In the genomic region with DNA sequence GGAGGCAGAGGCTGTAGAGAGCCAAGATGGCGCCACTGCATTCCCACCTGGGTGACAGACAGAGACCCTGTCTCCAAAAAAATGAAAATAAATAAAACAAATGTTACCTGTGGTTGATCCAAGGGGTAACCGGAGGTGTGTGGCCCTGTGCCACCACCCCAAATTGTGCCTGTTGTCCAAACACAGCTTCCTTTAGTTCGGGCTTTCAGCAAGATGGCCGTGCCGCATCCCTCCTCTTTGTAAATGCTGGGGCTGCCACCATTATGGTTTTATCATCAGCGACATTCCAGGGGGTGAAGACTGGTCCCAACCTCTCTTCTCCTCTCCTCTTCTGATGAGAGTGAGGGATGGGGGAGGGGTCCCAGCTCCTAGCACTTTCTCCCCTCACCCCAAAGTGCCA, we compare ENCODE assay signal across 15 cellular contexts. TPM values are rescaled to one million over a fixed set of nuclear protein-coding genes. Genes with fewer than 3 reads are reported as not detected.
DNase-seq lines count a peak whose midpoint lies in the region; ATAC-seq and TF ChIP-seq lines count a peak whose summit lies in the region.
"Had no signal": no experiment of that assay in that cellular context is flagged by ENCODE, and none has a peak within 500 bp of the region (broad histone marks: within the 10 kb centered on the region; RNA-seq: fewer than 3 reads in every experiment).

A gene with protein sequence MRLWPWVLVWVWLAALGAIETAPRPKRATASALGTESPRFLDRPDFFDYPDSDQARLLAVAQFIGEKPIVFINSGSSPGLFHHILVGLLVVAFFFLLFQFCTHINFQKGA (plus strand): TSS at position 312 of the 400 bp plus-strand sequence. CDS start 143 bp downstream, outside the sequence.

- H3K4me3 Mint-ChIP-seq in activated naive CD4-positive, alpha-beta T cell treated with anti-CD3 and anti-CD28 coated beads for 36 hours: no peak within 1 kb of the TSS
- peak within 1 kb of the TSS; percentile 9 for H3K4me3 Mint-ChIP-seq in activated T-helper 1 cell treated with anti-CD3 and anti-CD28 coated beads, Interleukin-12 subunit alpha, Interleukin-12 subunit beta, Interleukin-2, Interleukin-4 antibody, amounts not matched to agents 30 ng/mL and 10 ng/mL and 1 ng/mL, durations not matched to agents 14 hours and 24 hours and 36 hours
- H3K4me3 Mint-ChIP-seq in neural crest cell: no peak within 1 kb of the TSS

- no peaks in the 10 kb centered on the region for H3K36me3 Mint-ChIP-seq in activated naive CD4-positive, alpha-beta T cell treated with anti-CD3 and anti-CD28 coated beads, Interleukin-2, amount 50 U/mL, for 72 hours
- H3K36me3 Mint-ChIP-seq in activated naive CD4-positive, alpha-beta T cell treated with anti-CD3 and anti-CD28 coated beads for 36 hours (ENCODE audit: low read depth): no peaks in the 10 kb centered on the region
- H3K36me3 Mint-ChIP-seq in activated T-helper 1 cell treated with anti-CD3 and anti-CD28 coated beads, Interleukin-12 subunit alpha, Interleukin-12 subunit beta, Interleukin-2, Interleukin-4 antibody, amounts not matched to agents 30 ng/mL and 10 ng/mL and 1 ng/mL, durations not matched to agents 14 hours and 24 hours and 36 hours (ENCODE audit: low read depth): no peaks in the 10 kb centered on the region
- no peaks in the 10 kb centered on the region for H3K36me3 Mint-ChIP-seq in neural crest cell (ENCODE audit: low read depth)
- H3K36me3 Mint-ChIP-seq: CD14-positive monocyte; CD8-positive, alpha-beta T cell had no signal

- no peak for ATAC-seq in activated naive CD4-positive, alpha-beta T cell treated with anti-CD3 and anti-CD28 coated beads, Interleukin-2, amount 50 U/mL, for 72 hours
- no peak for ATAC-seq in HG03095 (IDR thresholded peaks at IDR 0.05; ENCODE audit: unreplicated experiment)
- no peak for ATAC-seq in left lobe of liver
- ATAC-seq: CD8-positive, alpha-beta T cell; GM23338 had no signal

- intact Hi-C loops in activated naive CD4-positive, alpha-beta T cell treated with anti-CD3 and anti-CD28 coated beads for 36 hours (cut with micrococcal nuclease): loop anchor here (5.0 to 10.0 kb wide), 4 partner anchors 51 to 216 kb away; partner anchors contain the start of genes CDIPT, KCTD13, MAZ and TAOK2
- intact Hi-C loops in activated T-helper 1 cell treated with anti-CD3 and anti-CD28 coated beads, Interleukin-12 subunit alpha, Interleukin-12 subunit beta, Interleukin-2, Interleukin-4 antibody, amounts not matched to agents 30 ng/mL and 10 ng/mL and 1 ng/mL, durations not matched to agents 14 hours and 24 hours and 36 hours (cut with micrococcal nuclease): loop anchor here (5.0 kb wide), 2 partner anchors 201 to 216 kb away; partner anchors contain the start of genes MAZ and MVP

- no peak for TF ChIP-seq CTCF in neural crest cell (conservative IDR thresholded peaks at IDR 0.05)

- no peak for DNase-seq in activated naive CD4-positive, alpha-beta T cell treated with anti-CD3 and anti-CD28 coated beads, Interleukin-2, amount 50 U/mL, for 72 hours (ENCODE audit: low spot score in 2 of 2)
- DNase-seq in activated naive CD4-positive, alpha-beta T cell treated with anti-CD3 and anti-CD28 coated beads for 36 hours: no peak
- DNase-seq in activated T-helper 1 cell treated with anti-CD3 and anti-CD28 coated beads, Interleukin-12 subunit alpha, Interleukin-12 subunit beta, Interleukin-2, Interleukin-4 antibody, amounts not matched to agents 30 ng/mL and 10 ng/mL and 1 ng/mL, durations not matched to agents 14 hours and 24 hours and 36 hours (ENCODE audit: low spot score): no peak
- DNase-seq in neural crest cell (ENCODE audit: low read depth, low spot score) (no peak), left lobe of liver (ENCODE audit: low spot score) (no peak)
- no peak for DNase-seq in stimulated activated CD4-positive, alpha-beta T cell treated with anti-CD3 and anti-CD28 coated beads, Interleukin-15, amount 100 ng/mL, for 24 hours
- DNase-seq: Calu3; CD8-positive, alpha-beta T cell; DMS79 treated with DMSO at 0.1 percent for 48 hours; GF-D8 had no signal

- H3K4me1 Mint-ChIP-seq in activated naive CD4-positive, alpha-beta T cell treated with anti-CD3 and anti-CD28 coated beads for 36 hours (ENCODE audit: low read depth): peaks cover 3% of the 10 kb centered on the region
- H3K4me1 Mint-ChIP-seq in activated T-helper 1 cell treated with anti-CD3 and anti-CD28 coated beads, Interleukin-12 subunit alpha, Interleukin-12 subunit beta, Interleukin-2, Interleukin-4 antibody, amounts not matched to agents 30 ng/mL and 10 ng/mL and 1 ng/mL, durations not matched to agents 14 hours and 24 hours and 36 hours (ENCODE audit: low read depth): peaks cover 17% of the 10 kb centered on the region
- H3K4me1 Mint-ChIP-seq in neural crest cell: peaks cover 7% of the 10 kb centered on the region

- peak within 1 kb of the TSS; percentile 29 to 80 for H3K27ac Mint-ChIP-seq in activated naive CD4-positive, alpha-beta T cell treated with anti-CD3 and anti-CD28 coated beads, Interleukin-2, amount 50 U/mL, for 72 hours
- H3K27ac Mint-ChIP-seq in activated naive CD4-positive, alpha-beta T cell treated with anti-CD3 and anti-CD28 coated beads for 36 hours: no peak within 1 kb of the TSS
- H3K27ac Mint-ChIP-seq in activated T-helper 1 cell treated with anti-CD3 and anti-CD28 coated beads, Interleukin-12 subunit alpha, Interleukin-12 subunit beta, Interleukin-2, Interleukin-4 antibody, amounts not matched to agents 30 ng/mL and 10 ng/mL and 1 ng/mL, durations not matched to agents 14 hours and 24 hours and 36 hours: no peak within 1 kb of the TSS
- H3K27ac Mint-ChIP-seq in neural crest cell (ENCODE audit: unreplicated experiment): peak within 1 kb of the TSS; percentile 19
- H3K27ac Mint-ChIP-seq: CD8-positive, alpha-beta T cell; GM23338 had no signal

- no peaks in the 10 kb centered on the region for H3K9me3 Mint-ChIP-seq in activated naive CD4-positive, alpha-beta T cell treated with anti-CD3 and anti-CD28 coated beads, Interleukin-2, amount 50 U/mL, for 72 hours
- H3K9me3 Mint-ChIP-seq in activated naive CD4-positive, alpha-beta T cell treated with anti-CD3 and anti-CD28 coated beads for 36 hours: no peaks in the 10 kb centered on the region
- no peaks in the 10 kb centered on the region for H3K9me3 Mint-ChIP-seq in activated T-helper 1 cell treated with anti-CD3 and anti-CD28 coated beads, Interleukin-12 subunit alpha, Interleukin-12 subunit beta, Interleukin-2, Interleukin-4 antibody, amounts not matched to agents 30 ng/mL and 10 ng/mL and 1 ng/mL, durations not matched to agents 14 hours and 24 hours and 36 hours
- no peaks in the 10 kb centered on the region for H3K9me3 Mint-ChIP-seq in neural crest cell
- H3K9me3 Mint-ChIP-seq: CD8-positive, alpha-beta T cell; GM23338 had no signal

- CTCF ChIA-PET in activated naive CD4-positive, alpha-beta T cell treated with anti-CD3 and anti-CD28 coated beads for 36 hours (lab: Charles Lee): interaction anchor here (0.6 to 2.6 kb wide), 7 partner anchors 9 to 331 kb away, joined by 3 to 26 read pairs (median 4); partner anchors contain the start of gene KCTD13

- peaks cover 14% of the 10 kb centered on the region for H3K27me3 Mint-ChIP-seq in activated naive CD4-positive, alpha-beta T cell treated with anti-CD3 and anti-CD28 coated beads for 36 hours (ENCODE audit: low read depth)
- peaks cover 25% of the 10 kb centered on the region for H3K27me3 Mint-ChIP-seq in activated T-helper 1 cell treated with anti-CD3 and anti-CD28 coated beads, Interleukin-12 subunit alpha, Interleukin-12 subunit beta, Interleukin-2, Interleukin-4 antibody, amounts not matched to agents 30 ng/mL and 10 ng/mL and 1 ng/mL, durations not matched to agents 14 hours and 24 hours and 36 hours (ENCODE audit: insufficient read depth)
- peaks cover 13% of the 10 kb centered on the region for H3K27me3 Mint-ChIP-seq in neural crest cell (ENCODE audit: low read depth)

RNA-seq across cellular contexts. Expression of the gene that starts here (rescaled TPM):
- not detected for total RNA-seq in activated naive CD4-positive, alpha-beta T cell treated with anti-CD3 and anti-CD28 coated beads, Interleukin-2, amount 50 U/mL, for 72 hours
- total RNA-seq in activated naive CD4-positive, alpha-beta T cell treated with anti-CD3 and anti-CD28 coated beads for 36 hours: not detected
- not detected in 2 replicates for total RNA-seq in activated T-helper 1 cell treated with anti-CD3 and anti-CD28 coated beads, Interleukin-12 subunit alpha, Interleukin-12 subunit beta, Interleukin-2, Interleukin-4 antibody, amounts not matched to agents 30 ng/mL and 10 ng/mL and 1 ng/mL, durations not matched to agents 14 hours and 24 hours and 36 hours
- total RNA-seq in neural crest cell: not detected in 2 replicates
- total RNA-seq in left lobe of liver: not detected
- total RNA-seq: A673; Calu3; CD8-positive, alpha-beta T cell; GM23338; HT-29 had no signal

Comparison
In these comparisons a context has a peak if more than half of its experiments do, and no peak if none do; other contexts are left out.
1. H3K27ac Mint-ChIP-seq: peak in activated naive CD4-positive, alpha-beta T cell treated with anti-CD3 and anti-CD28 coated beads, Interleukin-2, amount 50 U/mL, for 72 hours (2 of 2) and neural crest cell (single experiment); none in activated naive CD4-positive, alpha-beta T cell treated with anti-CD3 and anti-CD28 coated beads for 36 hours (single experiment) and activated T-helper 1 cell treated with anti-CD3 and anti-CD28 coated beads, Interleukin-12 subunit alpha, Interleukin-12 subunit beta, Interleukin-2, Interleukin-4 antibody, amounts not matched to agents 30 ng/mL and 10 ng/mL and 1 ng/mL, durations not matched to agents 14 hours and 24 hours and 36 hours (single experiment).